In the genomic region with DNA sequence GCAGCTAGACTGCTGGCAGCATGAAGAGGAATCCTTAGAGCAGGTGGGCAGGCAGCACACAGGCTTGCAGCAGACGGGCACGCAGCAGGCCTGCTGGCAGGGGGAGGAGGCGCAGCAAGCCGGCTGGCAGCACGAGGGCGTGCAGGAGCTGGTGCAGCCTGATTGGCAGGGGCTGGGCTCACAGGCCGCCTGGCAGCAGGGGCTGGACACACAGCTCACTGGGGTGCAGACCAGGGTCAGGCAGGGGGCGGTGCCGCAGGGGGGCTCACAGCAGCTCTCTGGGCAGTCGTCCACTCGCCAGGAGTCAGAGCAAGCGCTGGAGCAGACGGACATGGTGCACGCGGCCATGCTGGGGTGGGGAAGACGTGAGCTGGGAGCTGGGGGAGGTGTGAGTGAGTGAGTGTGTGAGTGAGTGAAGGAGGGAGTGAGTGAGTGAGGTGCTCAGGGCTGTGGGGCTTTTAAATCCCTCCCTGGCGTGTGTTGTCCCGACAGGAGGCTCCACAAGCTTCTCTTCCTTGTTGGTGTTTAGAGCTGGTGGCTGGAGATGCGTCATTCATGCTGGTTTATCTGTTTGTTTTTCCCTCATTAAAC, we compare ENCODE assay signal across 10 cellular contexts. TPM values are rescaled to one million over a fixed set of nuclear protein-coding genes. Genes with fewer than 3 reads are reported as not detected.
"Had no signal": no experiment of that assay in that cellular context is flagged by ENCODE, and none has a peak within 500 bp of the region (broad histone marks: within the 10 kb centered on the region; RNA-seq: fewer than 3 reads in every experiment).

A gene with protein sequence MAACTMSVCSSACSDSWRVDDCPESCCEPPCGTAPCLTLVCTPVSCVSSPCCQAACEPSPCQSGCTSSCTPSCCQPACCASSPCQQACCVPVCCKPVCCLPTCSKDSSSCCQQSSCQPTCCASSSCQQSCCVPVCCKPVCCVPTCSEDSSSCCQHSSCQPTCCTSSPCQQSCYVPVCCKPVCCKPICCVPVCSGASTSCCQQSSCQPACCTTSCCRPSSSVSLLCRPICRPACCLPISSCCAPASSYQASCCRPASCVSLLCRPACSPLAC (minus strand): TSS at position 374 of the 591 bp plus-strand sequence. CDS start 26 bp downstream, at position 348.

RNA-seq across cellular contexts. Expression of the gene that starts here (rescaled TPM):
- total RNA-seq: activated CD4-positive, alpha-beta memory T cell treated with anti-CD3 and anti-CD28 coated beads, Interleukin-2, amount 10 ng/mL, durations not matched to agents 7 days and 5 days; activated T-helper 2 cell treated with anti-CD3 and anti-CD28 coated beads, Interferon-gamma antibody, Interleukin-2, Interleukin-4, amounts not matched to agents 10 μg/mL and 5 μg/mL and 100 μg/mL, durations not matched to agents 14 hours and 24 hours and 36 hours; aorta; dorsolateral prefrontal cortex; epithelial cell of proximal tubule; left lung; tibial nerve; uterus; WTC11 had no signal
- polyA plus RNA-seq: aorta, keratinocyte had no signal
